ENCODE assay signal across 8 cellular contexts in genomic region chr11:6757373-6757967, GRCh38. TPM values are rescaled to one million over a fixed set of nuclear protein-coding genes. Genes with fewer than 3 reads are reported as not detected.
DNase-seq lines count a peak whose midpoint lies in the region; ATAC-seq and TF ChIP-seq lines count a peak whose summit lies in the region.

No MANE protein-coding gene starts in this region.

- H2AFZ ChIP-seq in neural cell (ENCODE audit: low read depth, low read length): no peak overlapping the region

- H3K27me3 ChIP-seq in neural cell (ENCODE audit: insufficient read depth, low read depth, low read length) (no peaks in the 10 kb centered on the region), upper lobe of left lung (no peaks in the 10 kb centered on the region)

- WGBS in upper lobe of left lung, 2 donors: 48 to 51% methylated on average over 2 of the region's 2 CpGs

- H3K36me3 ChIP-seq in neural cell (ENCODE audit: insufficient read depth, low read length) (no peaks in the 10 kb centered on the region), upper lobe of left lung (no peaks in the 10 kb centered on the region)

- H3K9me3 ChIP-seq in neural cell (ENCODE audit: low read length): peaks cover 2% of the 10 kb centered on the region
- no peaks in the 10 kb centered on the region for H3K9me3 ChIP-seq in upper lobe of left lung

- ATAC-seq in HG02798 (IDR thresholded peaks at IDR 0.05; ENCODE audit: poor library complexity, unreplicated experiment) (peak; percentile 74), upper lobe of left lung (ENCODE audit: low FRiP score in 2 of 2) (peak in 1 of 2 donors; percentile 72)

- TF ChIP-seq CTCF in neural cell (IDR thresholded peaks at IDR 0.05; ENCODE audit: poor library complexity, severe bottlenecking): peak; percentile 79
- TF ChIP-seq CTCF in upper lobe of left lung (IDR thresholded peaks at IDR 0.05): peak in 5 of 6 experiments; percentile 26 to 74 (median 52)

- no peak overlapping the region for H3K9ac ChIP-seq in neural cell (ENCODE audit: low read length)

- DNase-seq in SIG-M5 treated with dmso at 0.1 percent for 504 hours (lab: John Stamatoyannopoulos, UW; ENCODE audit: unreplicated experiment): peak; percentile 60
- DNase-seq in SIG-M5 (lab: John Stamatoyannopoulos, UW): no peak
- peak; percentile 12 for DNase-seq in NCI-H774 (lab: John Stamatoyannopoulos, UW)
- peak; percentile 40 for DNase-seq in activated T-cell treated with anti-CD3 and anti-CD28 coated beads for 1 hour (ENCODE audit: low read depth)
- DNase-seq in fibroblast of gingiva (ENCODE audit: low read depth): peak; percentile 43
- peak in 1 of 2 donors; percentile 38 for DNase-seq in upper lobe of left lung

- no peaks in the 10 kb centered on the region for H3K79me2 ChIP-seq in neural cell (replicated peaks; ENCODE audit: insufficient read depth, low read length)

- no peak overlapping the region for H3K27ac ChIP-seq in neural cell (ENCODE audit: low read length)
- H3K27ac ChIP-seq in upper lobe of left lung: no peak overlapping the region

- H3F3A ChIP-seq in neural cell (ENCODE audit: insufficient read depth, low read length, poor library complexity, severe bottlenecking): no peaks in the 10 kb centered on the region

- H4K20me1 ChIP-seq in neural cell (ENCODE audit: insufficient read depth): no peaks in the 10 kb centered on the region

- no peaks in the 10 kb centered on the region for H3K9me2 ChIP-seq in neural cell (ENCODE audit: insufficient read depth, low read length)

- no peak overlapping the region for H3K4me3 ChIP-seq in neural cell (ENCODE audit: low read length)
- H3K4me3 ChIP-seq in upper lobe of left lung: no peak overlapping the region

- no peak overlapping the region for H3K4me2 ChIP-seq in neural cell (ENCODE audit: low read length)

- TF ChIP-seq EP300 in neural cell (conservative IDR thresholded peaks at IDR 0.05; ENCODE audit: poor library complexity, severe bottlenecking): no peak
- no peak for TF ChIP-seq EP300 in upper lobe of left lung (IDR thresholded peaks at IDR 0.05)

- no peaks in the 10 kb centered on the region for H3K4me1 ChIP-seq in upper lobe of left lung

- TF ChIP-seq POLR2A in upper lobe of left lung (IDR thresholded peaks at IDR 0.05): no peak

- peak; percentile 70 for TF ChIP-seq RAD21 in neural cell (conservative IDR thresholded peaks at IDR 0.05)

TF ChIP-seq in neural cell, 6 proteins besides CTCF, POLR2A, EP300 and RAD21:
- TF ChIP-seq SMC3 (conservative IDR thresholded peaks at IDR 0.05; ENCODE audit: poor library complexity) (peak; percentile 71), REST (IDR thresholded peaks at IDR 0.05; ENCODE audit: borderline replicate concordance) (no peak)
TF ChIP-seq in neural cell: peak in this region for 1.

RNA-seq across cellular contexts. Expression of gene OR2AG2, which starts 14.3 kb away (rescaled TPM):
- not detected in 2 replicates for polyA plus RNA-seq in neural cell
- 0.73 and 0.81 TPM in 2 replicates for polyA minus RNA-seq in neural cell
- under 1 TPM in 3 of 6 donors, not detected in 3; 0.13 to 0.59 (median 0.15) TPM for total RNA-seq in upper lobe of left lung

RNA-seq across cellular contexts. Expression of gene OR2AG1, which starts 25.4 kb away (rescaled TPM):
- not detected in 2 replicates for polyA plus RNA-seq in neural cell
- not detected in 2 replicates for polyA minus RNA-seq in neural cell
- not detected for total RNA-seq in upper lobe of left lung

RNA-seq across cellular contexts. Expression of gene OR6A2, which starts 42.0 kb away (rescaled TPM):
- 0.05 TPM in 1 of 2 replicates, not detected in the other for polyA plus RNA-seq in neural cell
- 0.93 and 0.97 TPM in 2 replicates for polyA minus RNA-seq in neural cell
- total RNA-seq in upper lobe of left lung: 1 to 10 TPM in 1 of 6 donors, under 1 TPM in 4, not detected in 1; 0.06 to 1.0 (median 0.15) TPM
